In the genomic region with DNA sequence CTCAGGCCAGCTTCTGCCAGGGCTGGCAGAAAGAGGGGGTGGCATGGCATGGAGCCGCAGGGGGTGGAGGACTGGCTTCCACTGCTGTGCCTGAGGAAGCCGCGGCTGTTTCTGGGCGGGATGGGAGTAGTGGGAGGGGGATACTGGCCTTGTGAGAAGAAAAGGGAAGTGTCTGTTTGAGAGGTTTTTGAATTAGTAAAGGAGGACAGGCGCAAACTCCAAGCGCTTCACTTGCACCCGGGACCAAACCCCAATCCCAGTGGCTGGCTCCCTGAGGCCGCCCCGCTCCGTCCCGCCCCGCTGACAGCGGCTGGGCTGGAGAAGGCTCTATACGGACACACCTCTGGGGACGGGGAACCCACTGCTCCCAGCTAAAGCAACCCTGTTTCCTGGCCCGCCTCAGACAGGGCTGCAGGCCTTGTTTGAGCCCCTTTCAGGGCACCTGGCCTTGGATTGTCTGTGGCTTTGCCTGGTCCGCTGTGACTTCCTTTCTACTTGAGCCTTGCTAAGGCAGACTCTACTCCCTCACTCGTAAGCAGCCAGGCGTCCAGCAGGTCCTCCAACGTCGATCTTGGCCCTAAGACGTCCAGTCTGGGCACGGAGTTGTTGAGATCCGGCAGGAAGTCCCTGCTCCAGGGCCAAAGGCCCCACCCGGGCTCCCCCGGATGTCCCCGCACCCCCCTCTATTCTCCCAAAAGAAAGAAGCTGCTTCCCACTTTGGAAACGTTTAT, we compare ENCODE assay signal across 9 cellular contexts. TPM values are rescaled to one million over a fixed set of nuclear protein-coding genes. Genes with fewer than 3 reads are reported as not detected.
A peak's percentile ranks its signal among the peaks of the same experiment; 100 is the strongest.
DNase-seq lines count a peak whose midpoint lies in the region; ATAC-seq and TF ChIP-seq lines count a peak whose summit lies in the region.
"Had no signal": no experiment of that assay in that cellular context is flagged by ENCODE, and none has a peak within 500 bp of the region (broad histone marks: within the 10 kb centered on the region; RNA-seq: fewer than 3 reads in every experiment).

No MANE protein-coding gene starts in this region.

- no peaks in the 10 kb centered on the region for H3K27me3 ChIP-seq in CD8-positive, alpha-beta memory T cell (ENCODE audit: insufficient read depth, low read length, poor library complexity, severe bottlenecking)
- H3K27me3 ChIP-seq in prostate gland (replicated peaks; ENCODE audit: insufficient read depth) = no peaks in the 10 kb centered on the region

- peaks cover 7% of the 10 kb centered on the region for H3K4me1 ChIP-seq in CD8-positive, alpha-beta memory T cell (ENCODE audit: insufficient read depth, low read length)
- no peaks in the 10 kb centered on the region for H3K4me1 ChIP-seq in prostate gland (replicated peaks)

- H3K4me3 ChIP-seq in CD8-positive, alpha-beta memory T cell (ENCODE audit: low read length) = peak overlapping the region; percentile 78
- H3K4me3 ChIP-seq in SK-N-MC (peak overlapping the region; percentile 82), fibroblast of pulmonary artery (replicated peaks; ENCODE audit: low read depth, low read length) (peak overlapping the region; percentile 14), prostate gland (peak overlapping the region in 1 of 2 donors; percentile 6)

- no peak for DNase-seq in CD8-positive, alpha-beta memory T cell
- DNase-seq in SK-N-MC (ENCODE audit: low read depth, low spot score) (no peak), fibroblast of pulmonary artery (ENCODE audit: low read depth) (no peak), prostate gland (ENCODE audit: low spot score) (no peak)
- no peak for DNase-seq in stimulated activated CD4-positive, alpha-beta T cell treated with anti-CD3 and anti-CD28 coated beads, Interleukin-4, amount 100 ng/mL, for 1 hour

- H3K9me3 Mint-ChIP-seq in CD8-positive, alpha-beta memory T cell = no peaks in the 10 kb centered on the region

- H3K36me3 ChIP-seq in CD8-positive, alpha-beta memory T cell (ENCODE audit: insufficient read depth, low read length) = no peaks in the 10 kb centered on the region
- H3K36me3 ChIP-seq in SK-N-MC (ENCODE audit: insufficient read depth, low read length) (no peaks in the 10 kb centered on the region), prostate gland (no peaks in the 10 kb centered on the region)

- intact Hi-C loops in prostate gland (cut with DNase I) = no loop called here

- WGBS in prostate gland = 47% methylated on average over 28 of the region's 28 CpGs

- peak overlapping the region; percentile 68 for H3K9ac ChIP-seq in SK-N-MC (ENCODE audit: insufficient read length)

- no peaks in the 10 kb centered on the region for H3K9me3 ChIP-seq in CD8-positive, alpha-beta memory T cell (ENCODE audit: low read length)
- H3K9me3 ChIP-seq in SK-N-MC (ENCODE audit: low read depth, low read length) (no peaks in the 10 kb centered on the region), prostate gland (no peaks in the 10 kb centered on the region)

- H3K36me3 Mint-ChIP-seq in CD8-positive, alpha-beta memory T cell = no peaks in the 10 kb centered on the region

- CTCF ChIA-PET in CD8-positive, alpha-beta memory T cell (lab: Charles Lee) = interaction anchor here (0.6 to 8.4 kb wide), 51 partner anchors 8 to 396 kb away, joined by 3 to 101 read pairs (median 5); partner anchors contain the start of genes APOA4, APOA5, BUD13 and PAFAH1B2

- POLR2A ChIA-PET in CD8-positive, alpha-beta memory T cell (lab: Charles Lee) = interaction anchor here (0.8 to 1.8 kb wide), 9 partner anchors 12 to 264 kb away, joined by 3 to 28 read pairs (median 7); partner anchors contain the start of genes APOA5, BUD13, SIK3 and ZPR1

- TF ChIP-seq POLR2A in prostate gland (IDR thresholded peaks at IDR 0.05) = no peak

- peaks cover 5 to 20% (median 9%) of the 10 kb centered on the region in 3 donors for H3K4me1 Mint-ChIP-seq in CD8-positive, alpha-beta memory T cell

- peak overlapping the region; percentile 79 to 93 (median 82) for H3K4me3 Mint-ChIP-seq in CD8-positive, alpha-beta memory T cell

- peak overlapping the region; percentile 31 for H3K27ac ChIP-seq in CD8-positive, alpha-beta memory T cell (ENCODE audit: low read depth, low read length)
- no peak overlapping the region for H3K27ac ChIP-seq in SK-N-MC
- H3K27ac ChIP-seq in prostate gland = peak overlapping the region; percentile 37 to 48

- H3K27ac Mint-ChIP-seq in CD8-positive, alpha-beta memory T cell = peak overlapping the region in 5 of 8 donors; percentile 64 to 90 (median 79)

- H3K27me3 Mint-ChIP-seq in CD8-positive, alpha-beta memory T cell = peaks cover 0 to 1% of the 10 kb centered on the region in 2 donors

- TF ChIP-seq CTCF in fibroblast of pulmonary artery (IDR thresholded peaks at IDR 0.05; ENCODE audit: low read length, missing control alignments) (no peak), prostate gland (IDR thresholded peaks at IDR 0.05) (no peak)

- ATAC-seq in GM21786 (IDR thresholded peaks at IDR 0.05; ENCODE audit: unreplicated experiment) (peak; percentile 6), HG02840 (IDR thresholded peaks at IDR 0.05; ENCODE audit: low FRiP score, unreplicated experiment) (no peak), HG02678 (IDR thresholded peaks at IDR 0.05; ENCODE audit: unreplicated experiment) (no peak)

RNA-seq across cellular contexts. Expression of gene APOA1, which starts 2.2 kb away (rescaled TPM):
- under 1 TPM; 0.33 to 0.48 TPM for total RNA-seq in CD8-positive, alpha-beta memory T cell
- not detected for polyA plus RNA-seq in CD8-positive, alpha-beta memory T cell
- total RNA-seq in prostate gland = 1,000 to 10,000 TPM in 1 of 2 donors, not detected in 1; 2,058 TPM
- total RNA-seq: M059J had no signal

RNA-seq across cellular contexts. Expression of gene APOC3, which starts 5.5 kb away (rescaled TPM):
- total RNA-seq in CD8-positive, alpha-beta memory T cell = not detected
- polyA plus RNA-seq in CD8-positive, alpha-beta memory T cell = not detected
- total RNA-seq in prostate gland = not detected
- total RNA-seq: M059J had no signal

RNA-seq across cellular contexts. Expression of gene APOA4, which starts 12.1 kb away (rescaled TPM):
- total RNA-seq in CD8-positive, alpha-beta memory T cell = not detected
- polyA plus RNA-seq in CD8-positive, alpha-beta memory T cell = not detected
- not detected for total RNA-seq in prostate gland
- total RNA-seq: M059J had no signal

RNA-seq across cellular contexts. Expression of gene APOA5, which starts 43.5 kb away (rescaled TPM):
- total RNA-seq in CD8-positive, alpha-beta memory T cell = not detected
- not detected for polyA plus RNA-seq in CD8-positive, alpha-beta memory T cell
- total RNA-seq in prostate gland = under 1 TPM in 1 of 2 donors, not detected in 1; 0.87 TPM
- total RNA-seq: M059J had no signal

RNA-seq across cellular contexts. Expression of gene ZPR1, which starts 47.4 kb away (rescaled TPM):
- 100 to 1,000 TPM; 118 to 124 TPM for total RNA-seq in CD8-positive, alpha-beta memory T cell
- polyA plus RNA-seq in CD8-positive, alpha-beta memory T cell = 47.6 TPM
- 10 to 100 TPM; 24.6 to 27.6 TPM for total RNA-seq in prostate gland
